19 cellular contexts compared by ENCODE assay signal in the genomic region with DNA sequence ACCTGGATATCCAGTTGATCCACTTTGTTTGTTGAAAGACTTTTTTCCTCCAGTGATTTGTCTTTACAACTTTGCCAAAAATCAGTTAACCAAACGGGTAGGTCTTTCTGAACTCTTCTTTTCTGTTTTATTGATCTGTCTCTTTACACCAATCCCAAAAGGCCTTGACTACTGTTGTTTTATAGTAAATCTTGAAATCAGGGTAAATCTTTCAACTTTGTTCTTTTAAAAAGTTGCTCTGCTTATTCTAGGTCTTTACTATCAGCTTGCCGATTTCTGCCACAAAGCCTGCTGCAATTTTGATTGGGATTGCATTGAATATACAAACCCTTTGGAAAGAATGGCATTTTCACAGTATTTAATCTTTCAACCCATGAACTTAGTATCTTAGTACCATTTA.
DNase-seq lines count a peak whose midpoint lies in the region; ATAC-seq, FAIRE-seq and TF ChIP-seq lines count a peak whose summit lies in the region.
"Had no signal": no experiment of that assay in that cellular context is flagged by ENCODE, and none has a peak within 500 bp of the region (broad histone marks: within the 10 kb centered on the region; RNA-seq: fewer than 3 reads in every experiment).

No MANE protein-coding gene starts in this region.

- CTCF ChIA-PET in endothelial cell of umbilical vein (lab: Charles Lee): no interaction called here

- H2AFZ ChIP-seq in H9 (ENCODE audit: low read length) (no peak overlapping the region), endothelial cell of umbilical vein (ENCODE audit: low read depth, low read length) (no peak overlapping the region)
- H2AFZ ChIP-seq: GM23248 had no signal

- H4K5ac ChIP-seq in H9 (ENCODE audit: insufficient read length, low read depth, low read length): no peak overlapping the region

- H3K79me2 ChIP-seq in H9 (ENCODE audit: insufficient read depth, low read length) (peaks cover 11% of the 10 kb centered on the region; the same call in 1 of the 2 replicates), endothelial cell of umbilical vein (ENCODE audit: control insufficient read depth, insufficient read depth, low read length) (peaks cover 75% of the 10 kb centered on the region)

- H3K4me3 ChIP-seq in HUES6 (ENCODE audit: low read depth, low read length) (no peak overlapping the region), endothelial cell of umbilical vein (replicated peaks in 1 of 3; ENCODE audit: insufficient read depth in 1 of 3, low read depth in 1 of 3, low read length in 3 of 3) (no peak overlapping the region), right lobe of liver (no peak overlapping the region)
- H3K4me3 ChIP-seq: GM23248, HAP-1 had no signal

- H3K4me2 ChIP-seq in H9 (ENCODE audit: insufficient read depth, insufficient read length, low read length) (no peak overlapping the region), endothelial cell of umbilical vein (ENCODE audit: insufficient read depth, low read length) (no peak overlapping the region)

- H2AK5ac ChIP-seq in H9 (ENCODE audit: insufficient read length, low read length): no peak overlapping the region

- H4K20me1 ChIP-seq in H9 (ENCODE audit: control insufficient read depth, insufficient read depth, insufficient read length) (no peaks in the 10 kb centered on the region), endothelial cell of umbilical vein (replicated peaks; ENCODE audit: control insufficient read depth, extremely low read depth, insufficient read depth, low read length) (no peaks in the 10 kb centered on the region)

- no CpG with 5 or more reads among the region's 2 CpGs for WGBS in H9 (ENCODE audit: extremely low coverage, insufficient read length, low lambda C conversion rate)
- WGBS in right lobe of liver (ENCODE audit: insufficient coverage, low coverage, low lambda C conversion rate, missing lambda C conversion rate): 31% methylated on average over 2 of the region's 2 CpGs

- no peak overlapping the region for H3K27ac ChIP-seq in H9 (ENCODE audit: insufficient read length, low read depth, low read length)
- peak overlapping the region; percentile 26; the same call in 1 of the 2 replicates for H3K27ac ChIP-seq in HUES6 (ENCODE audit: low read depth, low read length)
- no peak overlapping the region for H3K27ac ChIP-seq in endothelial cell of umbilical vein (ENCODE audit: insufficient read depth, low read depth, low read length)
- H3K27ac ChIP-seq in right lobe of liver: peak overlapping the region; percentile 2 to 73 (median 37)
- H3K27ac ChIP-seq: GM23248 had no signal

- H3K4ac ChIP-seq in H9 (ENCODE audit: low read depth, low read length): no peak overlapping the region

- H2BK120ac ChIP-seq in H9 (ENCODE audit: low read depth, low read length, poor library complexity, severe bottlenecking): no peak overlapping the region

- H3K79me1 ChIP-seq in H9 (ENCODE audit: insufficient read depth, low read depth, low read length, poor library complexity, severe bottlenecking): peaks cover 6% of the 10 kb centered on the region

- no peak overlapping the region for H2BK20ac ChIP-seq in H9 (ENCODE audit: low read depth, low read length, poor library complexity, severe bottlenecking)

- no peak overlapping the region for H4K8ac ChIP-seq in H9 (replicated peaks; ENCODE audit: insufficient read length, low read depth, low read length)

- no peak overlapping the region for H3T11ph ChIP-seq in H9 (ENCODE audit: low read length)

- peaks cover 3% of the 10 kb centered on the region for H3K36me3 ChIP-seq in HUES6 (ENCODE audit: control insufficient read depth, insufficient read depth, low read length)
- no peaks in the 10 kb centered on the region for H3K36me3 ChIP-seq in endothelial cell of umbilical vein (ENCODE audit: control insufficient read depth in 2 of 2, extremely low read depth in 1 of 2, insufficient read depth in 2 of 2, low read length in 2 of 2)
- peaks cover 0 to 2% (median 0%) of the 10 kb centered on the region in 4 donors for H3K36me3 ChIP-seq in right lobe of liver

- H3K4me3 Mint-ChIP-seq in H9: no peak overlapping the region
- H3K4me3 Mint-ChIP-seq: CD4-positive, CD25-positive, alpha-beta regulatory T cell; CD8-positive, alpha-beta T cell had no signal

- intact Hi-C loops in endothelial cell of umbilical vein (cut with micrococcal nuclease): no loop called here
- intact Hi-C loops in right lobe of liver (cut with DNase I): no loop called here

- no peaks in the 10 kb centered on the region for H3K23me2 ChIP-seq in H9 (ENCODE audit: insufficient read length, low read depth, low read length, poor library complexity, severe bottlenecking)

- TF ChIP-seq POLR2A in endothelial cell of umbilical vein (IDR thresholded peaks at IDR 0.05; ENCODE audit: low read depth, low read length) (no peak), right lobe of liver (IDR thresholded peaks at IDR 0.05) (no peak)

- ATAC-seq in right lobe of liver (peak; percentile 21 to 82 (median 65)), GM18498 (IDR thresholded peaks at IDR 0.05; ENCODE audit: unreplicated experiment) (no peak), HG03280 (IDR thresholded peaks at IDR 0.05; ENCODE audit: unreplicated experiment) (no peak)
- ATAC-seq: CD8-positive, alpha-beta T cell had no signal

- H2BK5ac ChIP-seq in H9 (ENCODE audit: insufficient read length, low read length): no peak overlapping the region

- H3K23ac ChIP-seq in H9 (ENCODE audit: insufficient read length, low read depth, low read length): no peak overlapping the region

- peaks cover 25 to 27% of the 10 kb centered on the region in 2 experiments for H3K4me1 Mint-ChIP-seq in H9

- H3K27me3 ChIP-seq in H9 (ENCODE audit: insufficient read depth, low read length): no peaks in the 10 kb centered on the region
- no peaks in the 10 kb centered on the region for H3K27me3 ChIP-seq in HUES6 (ENCODE audit: control insufficient read depth, insufficient read depth, low read length)
- H3K27me3 ChIP-seq in endothelial cell of umbilical vein (ENCODE audit: control insufficient read depth in 2 of 2, insufficient read depth in 2 of 2, low read length in 2 of 2): no peaks in the 10 kb centered on the region
- H3K27me3 ChIP-seq in right lobe of liver: no peaks in the 10 kb centered on the region

- POLR2A ChIA-PET in endothelial cell of umbilical vein (lab: Charles Lee): no interaction called here

- H3K4me1 ChIP-seq in H9 (ENCODE audit: insufficient read depth, low read length): peaks cover 3% of the 10 kb centered on the region
- peaks cover 11% of the 10 kb centered on the region; the same call in 1 of the 2 replicates for H3K4me1 ChIP-seq in HUES6 (ENCODE audit: control insufficient read depth, insufficient read depth, low read length)
- peaks cover 6% of the 10 kb centered on the region for H3K4me1 ChIP-seq in endothelial cell of umbilical vein (ENCODE audit: control insufficient read depth, extremely low read depth, insufficient read depth, low read length)
- peaks cover 0 to 45% (median 15%) of the 10 kb centered on the region in 4 donors for H3K4me1 ChIP-seq in right lobe of liver
- H3K4me1 ChIP-seq: HAP-1 had no signal

- no peak overlapping the region for H3K14ac ChIP-seq in H9 (ENCODE audit: insufficient read depth, low read length)

- no peak overlapping the region for H3K9ac ChIP-seq in H9 (ENCODE audit: extremely low read depth, insufficient read length, low read length)
- H3K9ac ChIP-seq in HUES6 (ENCODE audit: low read length): no peak overlapping the region
- H3K9ac ChIP-seq in endothelial cell of umbilical vein (replicated peaks; ENCODE audit: extremely low read depth, insufficient read depth, low read length): no peak overlapping the region
- H3K9ac ChIP-seq: GM23248 had no signal

- peak overlapping the region in 2 of 3 experiments; percentile 19 to 40; a peak in 1 of 7 replicates for H3K27ac Mint-ChIP-seq in H9
- H3K27ac Mint-ChIP-seq: CD4-positive, CD25-positive, alpha-beta regulatory T cell; CD8-positive, alpha-beta T cell had no signal

- dilution Hi-C loops in endothelial cell of umbilical vein (cut with MboI; ENCODE audit: extremely low pct_ligation_motif_present, low sequenced_read_pairs): no loop called here

- DNase-seq in H9: no peak
- DNase-seq in endothelial cell of umbilical vein (ENCODE audit: low read depth, low spot score): no peak
- DNase-seq in right lobe of liver: no peak
- DNase-seq in NAMALWA (ENCODE audit: low spot score): no peak
- DNase-seq: C1 segment of cervical spinal cord; CD4-positive, CD25-positive, alpha-beta regulatory T cell; CD8-positive, alpha-beta T cell; DMS 273 treated with DMSO at 0.1 percent for 48 hours; DMS53; DMS79 treated with DMSO at 0.1 percent for 48 hours; GF-D8; GM23248 had no signal

- H3K9me3 Mint-ChIP-seq in H9: peaks cover 10 to 19% of the 10 kb centered on the region in 2 experiments

- TF ChIP-seq CTCF in H9 (conservative IDR thresholded peaks at IDR 0.05) (no peak), endothelial cell of umbilical vein (IDR thresholded peaks at IDR 0.05; ENCODE audit: extremely low read depth in 1 of 2, insufficient read depth in 1 of 2, low read depth in 1 of 2, low read length in 2 of 2) (no peak), right lobe of liver (IDR thresholded peaks at IDR 0.05) (no peak)

- H4K91ac ChIP-seq in H9 (ENCODE audit: insufficient read length, low read depth, low read length): no peak overlapping the region

- H3K18ac ChIP-seq in H9 (ENCODE audit: insufficient read length, low read depth, low read length): no peak overlapping the region

- H2BK12ac ChIP-seq in H9 (ENCODE audit: insufficient read length, low read depth, low read length): no peak overlapping the region

- H3K9me1 ChIP-seq in endothelial cell of umbilical vein (replicated peaks; ENCODE audit: control insufficient read depth, extremely low read depth, insufficient read depth, low read length): no peaks in the 10 kb centered on the region

- H3K56ac ChIP-seq in H9 (ENCODE audit: insufficient read length, low read depth, low read length): no peak overlapping the region

- H3K27me3 Mint-ChIP-seq in H9 (ENCODE audit: low read depth): no peaks in the 10 kb centered on the region

- peak; percentile 33 for FAIRE-seq in endothelial cell of umbilical vein (lab: Jason Lieb, UNC)
- FAIRE-seq: D721Med, GM12891, GM19239 had no signal

- no peak overlapping the region for H2BK15ac ChIP-seq in H9 (ENCODE audit: low read depth, low read length)

- no TSS peak for BruUV-seq in endothelial cell of umbilical vein (replicated peaks; lab: Mats Ljungman, UMichigan)

- no peaks in the 10 kb centered on the region for H3K9me3 ChIP-seq in H9 (ENCODE audit: control insufficient read depth, low read depth, low read length)
- H3K9me3 ChIP-seq in HUES6 (ENCODE audit: control insufficient read depth, insufficient read depth, low read depth, low read length): peaks cover 9% of the 10 kb centered on the region; the same call in 1 of the 2 replicates
- H3K9me3 ChIP-seq in endothelial cell of umbilical vein (replicated peaks; ENCODE audit: control insufficient read depth, insufficient read depth, low read length): no peaks in the 10 kb centered on the region
- H3K9me3 ChIP-seq in right lobe of liver: no peaks in the 10 kb centered on the region

- H3K36me3 Mint-ChIP-seq in H9 (ENCODE audit: insufficient read depth in 1 of 3, low read depth in 3 of 3): peaks cover 21 to 28% (median 22%) of the 10 kb centered on the region in 3 experiments
- H3K36me3 Mint-ChIP-seq: CD4-positive, CD25-positive, alpha-beta regulatory T cell had no signal

TF ChIP-seq in endothelial cell of umbilical vein, 7 proteins besides CTCF, POLR2A, EP300 and RAD21:
- no peak for TF ChIP-seq MYC (IDR thresholded peaks at IDR 0.05; ENCODE audit: low read depth, low read length)

Comparison
In these comparisons a context has a peak if more than half of its experiments do, and no peak if none do; other contexts are left out.
1. H3K27ac ChIP-seq: peak in HUES6 (single experiment) and right lobe of liver (3 of 3); none in H9 (single experiment) and endothelial cell of umbilical vein (single experiment).
2. ATAC-seq: peak in right lobe of liver (4 of 4); none in GM18498 (single experiment) and HG03280 (single experiment).